8 cellular contexts compared by ENCODE assay signal in the genomic region with DNA sequence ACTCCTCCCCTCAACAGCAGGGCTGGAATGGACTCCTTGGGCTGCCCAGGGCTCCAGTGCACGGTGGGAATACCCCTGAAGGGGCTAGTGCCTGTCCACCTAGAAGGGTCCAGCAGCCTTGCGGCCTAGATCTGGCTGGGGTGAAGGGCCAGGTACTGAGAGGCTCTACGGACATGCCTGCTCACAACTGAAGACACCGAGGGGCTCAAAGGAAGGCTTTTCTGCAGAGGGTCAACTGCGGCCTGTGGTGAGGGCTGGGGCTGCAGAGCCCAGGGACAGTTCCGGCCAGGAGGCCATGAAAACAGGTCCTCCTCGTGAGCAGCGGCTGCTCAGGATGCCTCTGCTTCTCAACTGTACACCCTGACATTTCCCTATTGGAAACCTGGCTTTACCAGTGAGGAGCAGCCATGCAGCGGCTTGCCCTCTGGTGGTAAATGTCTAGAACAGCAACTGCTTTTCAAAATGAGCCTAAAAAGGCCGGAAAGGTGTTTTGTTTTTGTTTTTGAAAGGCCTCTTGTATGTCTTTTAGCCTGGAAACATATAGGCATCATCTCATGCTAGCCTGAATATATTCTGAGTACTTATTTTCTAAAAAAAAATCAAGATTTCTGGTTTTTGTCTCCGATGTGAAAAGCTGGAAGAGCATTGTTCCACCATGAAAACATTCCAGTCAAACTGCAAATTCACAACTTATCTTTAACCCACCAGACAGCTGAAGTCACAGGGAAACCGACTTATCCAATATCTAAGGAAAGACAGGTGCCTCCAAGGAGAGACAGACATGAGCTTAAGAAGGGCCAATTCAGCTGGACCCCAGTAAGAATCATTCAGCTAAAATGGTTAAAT.
DNase-seq lines count a peak whose midpoint lies in the region; ATAC-seq and TF ChIP-seq lines count a peak whose summit lies in the region.

No MANE protein-coding gene starts in this region.

- H3K9me3 ChIP-seq in MM.1S (replicated peaks; ENCODE audit: insufficient read depth, low read length) (no peaks in the 10 kb centered on the region), esophagus squamous epithelium (peaks cover 0 to 12% (median 0%) of the 10 kb centered on the region in 3 donors)

- H3K9me3 Mint-ChIP-seq in naive thymus-derived CD8-positive, alpha-beta T cell, result peaks cover 0 to 21% (median 3%) of the 10 kb centered on the region in 9 donors

- H3K4me2 ChIP-seq in MM.1S (ENCODE audit: low read depth, low read length), result peak overlapping the region; percentile 4; the same call in 1 of the 2 replicates

- no peaks in the 10 kb centered on the region for H3K79me2 ChIP-seq in MM.1S (ENCODE audit: low read length)

- DNase-seq in stimulated activated CD4-positive, alpha-beta T cell treated with anti-CD3 and anti-CD28 coated beads, Interleukin-1b, Interleukin-23, amount 100 ng/mL, for 48 hours, result peak; percentile 44
- no peak for DNase-seq in stimulated activated CD4-positive, alpha-beta T cell treated with anti-CD3 and anti-CD28 coated beads, Interleukin-12 subunit alpha, Interleukin-12 subunit beta, amount 100 ng/mL, for 4 hours
- DNase-seq in MM.1S (peak; percentile 72), esophagus squamous epithelium (lab: John Stamatoyannopoulos, UW) (no peak)
- peak; percentile 54 for DNase-seq in activated CD4-positive, alpha-beta T cell treated with anti-CD3 and anti-CD28 coated beads for 48 hours
- DNase-seq in naive thymus-derived CD8-positive, alpha-beta T cell, result peak in 8 of 10 donors; percentile 22 to 70 (median 50)

- H3K27ac ChIP-seq in MM.1S (ENCODE audit: low read length) (no peak overlapping the region), esophagus squamous epithelium (peak overlapping the region in 3 of 4 donors; percentile 55 to 80 (median 70))

- intact Hi-C loops in esophagus squamous epithelium (cut with DNase I), result loop anchor here (5.0 to 10.0 kb wide), 5 partner anchors 55 to 288 kb away; no protein-coding TSS in a partner anchor

- ATAC-seq in naive thymus-derived CD8-positive, alpha-beta T cell, result peak; percentile 49 to 62
- no peak for ATAC-seq in HG03045 (IDR thresholded peaks at IDR 0.05; ENCODE audit: unreplicated experiment)
- no peak for ATAC-seq in HG02763 (IDR thresholded peaks at IDR 0.05; ENCODE audit: unreplicated experiment)

- peaks cover 6% of the 10 kb centered on the region; the same call in 1 of the 2 replicates for H3F3A ChIP-seq in MM.1S (ENCODE audit: insufficient read depth, low read length)

- H3K36me3 ChIP-seq in MM.1S (replicated peaks; ENCODE audit: insufficient read depth, low read length) (no peaks in the 10 kb centered on the region), esophagus squamous epithelium (no peaks in the 10 kb centered on the region)

- peaks cover 3 to 11% (median 8%) of the 10 kb centered on the region in 3 donors for H3K36me3 Mint-ChIP-seq in naive thymus-derived CD8-positive, alpha-beta T cell

- H3K9me2 ChIP-seq in MM.1S (replicated peaks; ENCODE audit: insufficient read depth, low read length), result no peaks in the 10 kb centered on the region

- WGBS in esophagus squamous epithelium, 2 donors, result 39 to 51% methylated on average over 7 of the region's 12 CpGs

- H2AFZ ChIP-seq in MM.1S (ENCODE audit: low read length), result peak overlapping the region; percentile 37; the same call in 1 of the 2 replicates

- H4K20me1 ChIP-seq in MM.1S (ENCODE audit: insufficient read depth, low read length), result no peaks in the 10 kb centered on the region

- H3K27ac Mint-ChIP-seq in naive thymus-derived CD8-positive, alpha-beta T cell, result peak overlapping the region in 1 of 10 donors; percentile 37

- peaks cover 10 to 37% (median 24%) of the 10 kb centered on the region in 4 donors for H3K4me1 Mint-ChIP-seq in naive thymus-derived CD8-positive, alpha-beta T cell

- H3K4me3 ChIP-seq in MM.1S (ENCODE audit: low read length), result no peak overlapping the region
- no peak overlapping the region for H3K4me3 ChIP-seq in esophagus squamous epithelium

- H3K27me3 Mint-ChIP-seq in naive thymus-derived CD8-positive, alpha-beta T cell, result no peaks in the 10 kb centered on the region

- H3K27me3 ChIP-seq in MM.1S (replicated peaks; ENCODE audit: insufficient read depth, low read length) (no peaks in the 10 kb centered on the region), esophagus squamous epithelium (no peaks in the 10 kb centered on the region)

- no peak for TF ChIP-seq POLR2A in esophagus squamous epithelium (IDR thresholded peaks at IDR 0.05)

- H3K4me1 ChIP-seq in MM.1S (ENCODE audit: low read length), result peaks cover 25% of the 10 kb centered on the region
- peaks cover 24 to 49% (median 29%) of the 10 kb centered on the region in 3 donors for H3K4me1 ChIP-seq in esophagus squamous epithelium

- H3K4me3 Mint-ChIP-seq in naive thymus-derived CD8-positive, alpha-beta T cell, result no peak overlapping the region

- POLR2A ChIA-PET in naive thymus-derived CD8-positive, alpha-beta T cell (lab: Charles Lee), result interaction anchor here (1.0 to 5.4 kb wide), 5 partner anchors 52 to 289 kb away, joined by 5 to 63 read pairs (median 18); no protein-coding TSS in a partner anchor

- H3K9ac ChIP-seq in MM.1S (ENCODE audit: low read length), result no peak overlapping the region

- TF ChIP-seq CTCF in MM.1S (IDR thresholded peaks at IDR 0.05; ENCODE audit: low read length) (peak; percentile 83), esophagus squamous epithelium (IDR thresholded peaks at IDR 0.05) (peak; percentile 88 to 95 (median 94))

Comparison
In these comparisons a context has a peak if more than half of its experiments do, and no peak if none do; other contexts are left out.
1. DNase-seq: peak in stimulated activated CD4-positive, alpha-beta T cell treated with anti-CD3 and anti-CD28 coated beads, Interleukin-1b, Interleukin-23, amount 100 ng/mL, for 48 hours (single experiment), MM.1S (single experiment), activated CD4-positive, alpha-beta T cell treated with anti-CD3 and anti-CD28 coated beads for 48 hours (single experiment) and naive thymus-derived CD8-positive, alpha-beta T cell (8 of 10); none in stimulated activated CD4-positive, alpha-beta T cell treated with anti-CD3 and anti-CD28 coated beads, Interleukin-12 subunit alpha, Interleukin-12 subunit beta, amount 100 ng/mL, for 4 hours (single experiment) and esophagus squamous epithelium (single experiment).
2. ATAC-seq: peak in naive thymus-derived CD8-positive, alpha-beta T cell (2 of 2); none in HG03045 (single experiment) and HG02763 (single experiment).